26 cellular contexts compared by ENCODE assay signal in genomic region chr18:40695526-40695925, GRCh38.
"Had no signal": no experiment of that assay in that cellular context is flagged by ENCODE, and none has a peak within 500 bp of the region (broad histone marks: within the 10 kb centered on the region; RNA-seq: fewer than 3 reads in every experiment).

No MANE protein-coding gene starts in this region.

- H3K4me1 Mint-ChIP-seq: immature natural killer cell; naive B cell; natural killer cell; nephron progenitor cell; neural progenitor cell; stimulated activated memory B cell treated with anti-CD40 and anti-IgM and Interleukin-4, amounts not matched to agents 10 μg/mL and 1 μg/mL and 100 μg/mL, for 72 hours; stimulated activated naive CD8-positive, alpha-beta T cell treated with anti-CD3 and anti-CD28 coated beads, Interleukin-15, amount 100 ng/mL, for 72 hours had no signal

- H3K9me3 ChIP-seq: left ventricle myocardium inferior, ovary, right atrium auricular region, right lobe of liver, uterus had no signal

- H3K36me3 ChIP-seq: left ventricle myocardium inferior, neural progenitor cell, ovary, right atrium auricular region, right lobe of liver, tibial nerve, uterus had no signal

- H3K4me1 ChIP-seq: left ventricle myocardium inferior, neural progenitor cell, right atrium auricular region, right lobe of liver, tibial nerve, uterus had no signal

- H2AFZ ChIP-seq: neural progenitor cell had no signal

- H3K9me3 Mint-ChIP-seq: type B pancreatic cell had no signal

- ATAC-seq: natural killer cell; right lobe of liver; stimulated activated memory B cell treated with anti-CD40 and anti-IgM and Interleukin-4, amounts not matched to agents 10 μg/mL and 1 μg/mL and 100 μg/mL, for 72 hours; stimulated activated naive CD8-positive, alpha-beta T cell treated with anti-CD3 and anti-CD28 coated beads, Interleukin-15, amount 100 ng/mL, for 72 hours had no signal

- H3K36me3 Mint-ChIP-seq: naive B cell; natural killer cell; neural progenitor cell; stimulated activated memory B cell treated with anti-CD40 and anti-IgM and Interleukin-4, amounts not matched to agents 10 μg/mL and 1 μg/mL and 100 μg/mL, for 72 hours; type B pancreatic cell had no signal

- H3K4me2 ChIP-seq: neural progenitor cell, smooth muscle cell had no signal

- H3K27me3 ChIP-seq: neural progenitor cell, ovary, right atrium auricular region, right lobe of liver, tibial nerve, uterus had no signal

- H3K27me3 Mint-ChIP-seq: naive B cell; progenitor cell of endocrine pancreas; stimulated activated memory B cell treated with anti-CD40 and anti-IgM and Interleukin-4, amounts not matched to agents 10 μg/mL and 1 μg/mL and 100 μg/mL, for 72 hours; stimulated activated naive CD8-positive, alpha-beta T cell treated with anti-CD3 and anti-CD28 coated beads, Interleukin-15, amount 100 ng/mL, for 72 hours; type B pancreatic cell had no signal

- H3K27ac ChIP-seq: left ventricle myocardium inferior, neural progenitor cell, ovary, right atrium auricular region, right lobe of liver, tibial nerve, uterus had no signal

- H3K9ac ChIP-seq: neural progenitor cell had no signal

- H3K4me3 ChIP-seq: left ventricle myocardium inferior, neural progenitor cell, ovary, right atrium auricular region, right lobe of liver, smooth muscle cell, tibial nerve, uterus had no signal

- H3K4me3 Mint-ChIP-seq: immature natural killer cell; mesothelial cell of epicardium; natural killer cell; nephron progenitor cell; neural progenitor cell; stimulated activated memory B cell treated with anti-CD40 and anti-IgM and Interleukin-4, amounts not matched to agents 10 μg/mL and 1 μg/mL and 100 μg/mL, for 72 hours; stimulated activated naive CD8-positive, alpha-beta T cell treated with anti-CD3 and anti-CD28 coated beads, Interleukin-15, amount 100 ng/mL, for 72 hours; type B pancreatic cell had no signal

- H3K27ac Mint-ChIP-seq: immature natural killer cell; mesothelial cell of epicardium; naive B cell; natural killer cell; nephron progenitor cell; neural progenitor cell; progenitor cell of endocrine pancreas; stimulated activated memory B cell treated with anti-CD40 and anti-IgM and Interleukin-4, amounts not matched to agents 10 μg/mL and 1 μg/mL and 100 μg/mL, for 72 hours; stimulated activated naive CD8-positive, alpha-beta T cell treated with anti-CD3 and anti-CD28 coated beads, Interleukin-15, amount 100 ng/mL, for 72 hours; type B pancreatic cell had no signal

- DNase-seq: hypothalamus; immature natural killer cell; kidney; left ventricle myocardium inferior; mesendoderm; naive B cell; natural killer cell; nephron progenitor cell; ovary; right lobe of liver; stimulated activated CD4-positive, alpha-beta T cell treated with anti-CD3 and anti-CD28 coated beads, Interleukin-1b, Interleukin-23, amount 100 ng/mL, for 48 hours; stimulated activated CD4-positive, alpha-beta T cell treated with anti-CD3 and anti-CD28 coated beads, Interleukin-2, amount 100 ng/mL, for 48 hours; stimulated activated CD4-positive, alpha-beta T cell treated with anti-CD3 and anti-CD28 coated beads, Interleukin-4, amount 100 ng/mL, for 4 hours; stimulated activated CD8-positive, alpha-beta memory T cell treated with anti-CD3 and anti-CD28 coated beads, Interleukin-4, amount 100 ng/mL, for 48 hours; stimulated activated naive CD4-positive, alpha-beta T cell treated with Interleukin-2 at 50 U/mL for 16 hours; stimulated activated naive CD8-positive, alpha-beta T cell treated with anti-CD3 and anti-CD28 coated beads, Interleukin-15, amount 100 ng/mL, for 72 hours; substantia nigra; uterus had no signal
